Comparison of ENCODE assay signal across 1 cellular context in the genomic region with DNA sequence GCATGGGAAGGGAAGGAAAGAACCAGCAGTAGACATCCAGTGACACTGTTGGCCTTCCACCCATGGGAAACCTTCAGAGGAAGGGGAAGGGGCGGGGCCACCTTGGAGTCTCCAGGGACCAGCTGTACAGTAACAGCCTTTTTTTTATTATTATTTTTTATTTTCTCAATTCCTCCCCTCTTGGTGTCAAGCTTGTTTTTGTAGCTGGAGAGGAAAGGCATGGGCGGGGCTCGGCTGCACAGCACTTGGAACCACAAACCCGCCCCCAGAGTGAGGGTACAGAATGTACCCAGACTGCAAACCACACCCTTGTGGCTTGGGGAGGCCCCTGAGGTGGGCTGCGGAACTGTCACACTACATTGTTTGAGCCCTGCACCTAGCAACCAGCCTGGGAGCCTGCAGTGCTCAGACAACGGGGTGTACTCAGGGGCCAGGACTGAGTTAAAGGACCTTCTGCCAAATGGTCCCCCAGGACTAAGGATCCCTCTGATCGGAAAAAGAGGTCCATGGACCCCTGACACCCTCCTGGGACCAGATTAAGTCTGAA.
TF ChIP-seq lines count a peak whose summit lies in the region.

No MANE protein-coding gene starts in this region.

TF ChIP-seq in HepG2, 621 proteins besides CTCF, POLR2A, EP300 and RAD21 (continued from another document):
- TF ChIP-seq, protein P1, sequence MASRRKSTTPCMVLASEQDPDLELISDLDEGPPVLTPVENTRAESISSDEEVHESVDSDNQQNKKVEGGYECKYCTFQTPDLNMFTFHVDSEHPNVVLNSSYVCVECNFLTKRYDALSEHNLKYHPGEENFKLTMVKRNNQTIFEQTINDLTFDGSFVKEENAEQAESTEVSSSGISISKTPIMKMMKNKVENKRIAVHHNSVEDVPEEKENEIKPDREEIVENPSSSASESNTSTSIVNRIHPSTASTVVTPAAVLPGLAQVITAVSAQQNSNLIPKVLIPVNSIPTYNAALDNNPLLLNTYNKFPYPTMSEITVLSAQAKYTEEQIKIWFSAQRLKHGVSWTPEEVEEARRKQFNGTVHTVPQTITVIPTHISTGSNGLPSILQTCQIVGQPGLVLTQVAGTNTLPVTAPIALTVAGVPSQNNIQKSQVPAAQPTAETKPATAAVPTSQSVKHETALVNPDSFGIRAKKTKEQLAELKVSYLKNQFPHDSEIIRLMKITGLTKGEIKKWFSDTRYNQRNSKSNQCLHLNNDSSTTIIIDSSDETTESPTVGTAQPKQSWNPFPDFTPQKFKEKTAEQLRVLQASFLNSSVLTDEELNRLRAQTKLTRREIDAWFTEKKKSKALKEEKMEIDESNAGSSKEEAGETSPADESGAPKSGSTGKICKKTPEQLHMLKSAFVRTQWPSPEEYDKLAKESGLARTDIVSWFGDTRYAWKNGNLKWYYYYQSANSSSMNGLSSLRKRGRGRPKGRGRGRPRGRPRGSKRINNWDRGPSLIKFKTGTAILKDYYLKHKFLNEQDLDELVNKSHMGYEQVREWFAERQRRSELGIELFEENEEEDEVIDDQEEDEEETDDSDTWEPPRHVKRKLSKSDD (CRISPR knock-in tag; IDR thresholded peaks at IDR 0.05; ENCODE audit: low read depth): no peak
